Comparison of ENCODE assay signal across 10 cellular contexts in the genomic region with DNA sequence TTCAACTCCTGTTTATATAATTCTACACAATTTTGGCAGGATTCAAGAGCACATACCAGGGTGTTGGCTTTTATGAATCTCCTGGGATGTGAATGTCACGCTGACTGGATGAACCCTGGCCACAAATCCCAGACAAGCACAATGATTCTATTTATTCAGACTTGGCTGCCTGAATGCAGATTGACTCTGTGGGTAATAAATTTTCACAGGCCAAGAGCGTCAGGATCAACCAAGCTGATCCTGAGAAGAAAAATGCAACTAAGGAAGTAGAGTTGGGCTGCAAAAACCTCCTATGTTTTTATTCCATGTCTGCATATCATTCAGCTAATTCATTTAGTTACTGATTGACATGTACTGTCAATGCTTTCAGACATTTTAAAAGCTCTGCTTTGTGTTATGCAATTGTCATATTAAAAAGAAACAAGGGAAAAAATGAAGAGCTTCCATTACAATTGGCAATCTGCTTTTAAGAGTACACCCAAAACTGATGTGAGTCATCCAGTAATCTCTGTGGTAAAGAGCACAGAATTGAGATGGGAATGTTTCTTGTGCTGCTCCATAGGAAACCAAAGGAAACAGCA.
DNase-seq lines count a peak whose midpoint lies in the region; ATAC-seq and TF ChIP-seq lines count a peak whose summit lies in the region.
"Had no signal": no experiment of that assay in that cellular context is flagged by ENCODE, and none has a peak within 500 bp of the region (broad histone marks: within the 10 kb centered on the region; RNA-seq: fewer than 3 reads in every experiment).

No MANE protein-coding gene starts in this region.

- TF ChIP-seq CTCF in foreskin fibroblast (IDR thresholded peaks at IDR 0.05; ENCODE audit: low read depth, low read length), result no peak
- TF ChIP-seq CTCF in retinal pigment epithelial cell (conservative IDR thresholded peaks at IDR 0.05; ENCODE audit: low read depth, low read length), result no peak
- TF ChIP-seq CTCF in MM.1S (IDR thresholded peaks at IDR 0.05; ENCODE audit: low read length), result no peak

- H3K4me3 ChIP-seq in foreskin fibroblast (ENCODE audit: low read depth in 1 of 2, low read length in 2 of 2) (no peak overlapping the region), retinal pigment epithelial cell (ENCODE audit: low read length) (no peak overlapping the region), MM.1S (ENCODE audit: low read length) (no peak overlapping the region)
- H3K4me3 ChIP-seq: adrenal gland, SJSA1 had no signal

- no peak overlapping the region for H3K4me2 ChIP-seq in MM.1S (ENCODE audit: low read depth, low read length)

- H3K36me3 Mint-ChIP-seq in stimulated activated effector memory CD8-positive, alpha-beta T cell treated with anti-CD3 and anti-CD28 coated beads, Interleukin-12 subunit alpha, Interleukin-12 subunit beta, amount 100 ng/mL, for 72 hours, result no peaks in the 10 kb centered on the region
- no peaks in the 10 kb centered on the region for H3K36me3 Mint-ChIP-seq in activated T-helper 2 cell treated with anti-CD3 and anti-CD28 coated beads, Interferon-gamma antibody, Interleukin-2, Interleukin-4, amounts not matched to agents 10 μg/mL and 5 μg/mL and 100 μg/mL, durations not matched to agents 14 hours and 24 hours and 36 hours (ENCODE audit: low read depth)

- no peak overlapping the region for H3K27ac ChIP-seq in MM.1S (ENCODE audit: low read length)
- H3K27ac ChIP-seq: SJSA1 had no signal

- no peak overlapping the region for H3K9ac ChIP-seq in MM.1S (ENCODE audit: low read length)

- no peak overlapping the region for H2AFZ ChIP-seq in MM.1S (ENCODE audit: low read length)

- no peaks in the 10 kb centered on the region for H3K9me3 ChIP-seq in MM.1S (replicated peaks; ENCODE audit: insufficient read depth, low read length)
- H3K9me3 ChIP-seq: adrenal gland, SJSA1 had no signal

- no peaks in the 10 kb centered on the region for H3K79me2 ChIP-seq in MM.1S (ENCODE audit: low read length)

- no peaks in the 10 kb centered on the region for H3K4me1 Mint-ChIP-seq in stimulated activated effector memory CD8-positive, alpha-beta T cell treated with anti-CD3 and anti-CD28 coated beads, Interleukin-12 subunit alpha, Interleukin-12 subunit beta, amount 100 ng/mL, for 72 hours
- H3K4me1 Mint-ChIP-seq in activated T-helper 2 cell treated with anti-CD3 and anti-CD28 coated beads, Interferon-gamma antibody, Interleukin-2, Interleukin-4, amounts not matched to agents 10 μg/mL and 5 μg/mL and 100 μg/mL, durations not matched to agents 14 hours and 24 hours and 36 hours (ENCODE audit: low read depth), result no peaks in the 10 kb centered on the region

- intact Hi-C loops in activated T-helper 2 cell treated with anti-CD3 and anti-CD28 coated beads, Interferon-gamma antibody, Interleukin-2, Interleukin-4, amounts not matched to agents 10 μg/mL and 5 μg/mL and 100 μg/mL, durations not matched to agents 14 hours and 24 hours and 36 hours (cut with micrococcal nuclease), result no loop called here

- no peaks in the 10 kb centered on the region for H3K36me3 ChIP-seq in MM.1S (replicated peaks; ENCODE audit: insufficient read depth, low read length)
- H3K36me3 ChIP-seq: adrenal gland, SJSA1 had no signal

- no peaks in the 10 kb centered on the region for H3K4me1 ChIP-seq in MM.1S (ENCODE audit: low read length)
- H3K4me1 ChIP-seq: SJSA1 had no signal

- H3K9me3 Mint-ChIP-seq in stimulated activated effector memory CD8-positive, alpha-beta T cell treated with anti-CD3 and anti-CD28 coated beads, Interleukin-12 subunit alpha, Interleukin-12 subunit beta, amount 100 ng/mL, for 72 hours, result no peaks in the 10 kb centered on the region
- no peaks in the 10 kb centered on the region for H3K9me3 Mint-ChIP-seq in activated T-helper 2 cell treated with anti-CD3 and anti-CD28 coated beads, Interferon-gamma antibody, Interleukin-2, Interleukin-4, amounts not matched to agents 10 μg/mL and 5 μg/mL and 100 μg/mL, durations not matched to agents 14 hours and 24 hours and 36 hours

- ATAC-seq in stimulated activated effector memory CD8-positive, alpha-beta T cell treated with anti-CD3 and anti-CD28 coated beads, Interleukin-12 subunit alpha, Interleukin-12 subunit beta, amount 100 ng/mL, for 72 hours, result no peak

- H3K27me3 ChIP-seq in MM.1S (replicated peaks; ENCODE audit: insufficient read depth, low read length), result no peaks in the 10 kb centered on the region
- H3K27me3 ChIP-seq: adrenal gland, SJSA1 had no signal

- no peaks in the 10 kb centered on the region for H3K9me2 ChIP-seq in MM.1S (replicated peaks; ENCODE audit: insufficient read depth, low read length)

- H3K27ac Mint-ChIP-seq in stimulated activated effector memory CD8-positive, alpha-beta T cell treated with anti-CD3 and anti-CD28 coated beads, Interleukin-12 subunit alpha, Interleukin-12 subunit beta, amount 100 ng/mL, for 72 hours, result no peak overlapping the region
- no peak overlapping the region for H3K27ac Mint-ChIP-seq in activated T-helper 2 cell treated with anti-CD3 and anti-CD28 coated beads, Interferon-gamma antibody, Interleukin-2, Interleukin-4, amounts not matched to agents 10 μg/mL and 5 μg/mL and 100 μg/mL, durations not matched to agents 14 hours and 24 hours and 36 hours

- no peaks in the 10 kb centered on the region for H3F3A ChIP-seq in MM.1S (ENCODE audit: insufficient read depth, low read length)

- H4K20me1 ChIP-seq in MM.1S (ENCODE audit: insufficient read depth, low read length), result no peaks in the 10 kb centered on the region

- no peak overlapping the region for H3K4me3 Mint-ChIP-seq in stimulated activated effector memory CD8-positive, alpha-beta T cell treated with anti-CD3 and anti-CD28 coated beads, Interleukin-12 subunit alpha, Interleukin-12 subunit beta, amount 100 ng/mL, for 72 hours
- H3K4me3 Mint-ChIP-seq in activated T-helper 2 cell treated with anti-CD3 and anti-CD28 coated beads, Interferon-gamma antibody, Interleukin-2, Interleukin-4, amounts not matched to agents 10 μg/mL and 5 μg/mL and 100 μg/mL, durations not matched to agents 14 hours and 24 hours and 36 hours (ENCODE audit: low read depth), result no peak overlapping the region

- DNase-seq in GM04503 (ENCODE audit: low read depth), result peak; percentile 99
- DNase-seq in RPMI7951 (ENCODE audit: low read depth), result peak; percentile 90
- peak; percentile 24 to 67 for DNase-seq in foreskin fibroblast
- DNase-seq in retinal pigment epithelial cell (ENCODE audit: low read depth), result peak; percentile 92
- no peak for DNase-seq in NCI-H524 treated with DMSO at 0.1 percent for 48 hours (lab: John Stamatoyannopoulos, UW)
- DNase-seq in stimulated activated effector memory CD8-positive, alpha-beta T cell treated with anti-CD3 and anti-CD28 coated beads, Interleukin-12 subunit alpha, Interleukin-12 subunit beta, amount 100 ng/mL, for 72 hours (ENCODE audit: low spot score in 2 of 2), result no peak
- no peak for DNase-seq in activated T-helper 2 cell treated with anti-CD3 and anti-CD28 coated beads, Interferon-gamma antibody, Interleukin-2, Interleukin-4, amounts not matched to agents 10 μg/mL and 5 μg/mL and 100 μg/mL, durations not matched to agents 14 hours and 24 hours and 36 hours (ENCODE audit: low spot score)
- no peak for DNase-seq in MM.1S

- peaks cover 2% of the 10 kb centered on the region for H3K27me3 Mint-ChIP-seq in activated T-helper 2 cell treated with anti-CD3 and anti-CD28 coated beads, Interferon-gamma antibody, Interleukin-2, Interleukin-4, amounts not matched to agents 10 μg/mL and 5 μg/mL and 100 μg/mL, durations not matched to agents 14 hours and 24 hours and 36 hours (ENCODE audit: low read depth)

Comparison
In these comparisons a context has a peak if more than half of its experiments do, and no peak if none do; other contexts are left out.
1. DNase-seq: peak in GM04503 (single experiment), RPMI7951 (single experiment), foreskin fibroblast (2 of 2) and retinal pigment epithelial cell (single experiment); none in NCI-H524 treated with DMSO at 0.1 percent for 48 hours (single experiment), stimulated activated effector memory CD8-positive, alpha-beta T cell treated with anti-CD3 and anti-CD28 coated beads, Interleukin-12 subunit alpha, Interleukin-12 subunit beta, amount 100 ng/mL, for 72 hours (0 of 2), activated T-helper 2 cell treated with anti-CD3 and anti-CD28 coated beads, Interferon-gamma antibody, Interleukin-2, Interleukin-4, amounts not matched to agents 10 μg/mL and 5 μg/mL and 100 μg/mL, durations not matched to agents 14 hours and 24 hours and 36 hours (single experiment) and MM.1S (single experiment).